2 cellular contexts compared by ENCODE assay signal in genomic region chr22:20996598-20997535, GRCh38.
A peak's percentile ranks its signal among the peaks of the same experiment; 100 is the strongest.
TF ChIP-seq lines count a peak whose summit lies in the region.

No MANE protein-coding gene starts in this region.

TF ChIP-seq in IMR-90, 13 proteins besides CTCF, POLR2A, EP300 and RAD21:
- TF ChIP-seq RCOR1 (IDR thresholded peaks at IDR 0.05; ENCODE audit: insufficient replicate concordance, low read length): no peak
- TF ChIP-seq, protein P1, sequence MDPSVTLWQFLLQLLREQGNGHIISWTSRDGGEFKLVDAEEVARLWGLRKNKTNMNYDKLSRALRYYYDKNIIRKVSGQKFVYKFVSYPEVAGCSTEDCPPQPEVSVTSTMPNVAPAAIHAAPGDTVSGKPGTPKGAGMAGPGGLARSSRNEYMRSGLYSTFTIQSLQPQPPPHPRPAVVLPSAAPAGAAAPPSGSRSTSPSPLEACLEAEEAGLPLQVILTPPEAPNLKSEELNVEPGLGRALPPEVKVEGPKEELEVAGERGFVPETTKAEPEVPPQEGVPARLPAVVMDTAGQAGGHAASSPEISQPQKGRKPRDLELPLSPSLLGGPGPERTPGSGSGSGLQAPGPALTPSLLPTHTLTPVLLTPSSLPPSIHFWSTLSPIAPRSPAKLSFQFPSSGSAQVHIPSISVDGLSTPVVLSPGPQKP (IDR thresholded peaks at IDR 0.05; ENCODE audit: borderline replicate concordance, low read depth, low read length): no peak
- no peak for TF ChIP-seq MXI1 (IDR thresholded peaks at IDR 0.05; ENCODE audit: borderline replicate concordance, low read depth, low read length)

TF ChIP-seq in endothelial cell of umbilical vein, 7 proteins besides CTCF, POLR2A, EP300 and RAD21:
- peak; percentile 7 for TF ChIP-seq POLR2AphosphoS5 (IDR thresholded peaks at IDR 0.05; ENCODE audit: insufficient read depth, low read depth, low read length)
- TF ChIP-seq FOS (IDR thresholded peaks at IDR 0.05; ENCODE audit: borderline replicate concordance, insufficient read depth, low read length): no peak
